ENCODE assay signal across 22 cellular contexts in the genomic region with DNA sequence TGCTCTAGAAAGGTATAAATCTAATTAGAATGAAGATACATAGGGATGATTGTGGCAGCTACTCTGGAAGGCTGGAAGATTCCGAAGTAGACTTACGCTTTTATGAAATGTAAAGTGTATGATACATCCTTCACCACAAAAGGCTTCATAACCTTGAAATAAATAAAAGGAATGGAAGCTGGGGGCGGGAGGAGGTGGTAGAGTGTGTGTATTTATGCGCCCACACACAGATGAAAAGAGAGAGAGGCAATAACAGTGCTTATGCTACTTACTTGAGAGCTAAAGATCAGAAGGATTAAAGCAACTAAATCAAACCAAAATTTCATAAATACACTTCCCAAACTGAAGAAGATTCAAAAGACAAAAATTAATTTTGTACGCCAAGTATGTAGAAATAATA. TPM values are rescaled to one million over a fixed set of nuclear protein-coding genes. Genes with fewer than 3 reads are reported as not detected.
DNase-seq lines count a peak whose midpoint lies in the region; ATAC-seq and TF ChIP-seq lines count a peak whose summit lies in the region.
"Had no signal": no experiment of that assay in that cellular context is flagged by ENCODE, and none has a peak within 500 bp of the region (broad histone marks: within the 10 kb centered on the region; RNA-seq: fewer than 3 reads in every experiment).

No MANE protein-coding gene starts in this region.

- no peaks in the 10 kb centered on the region for H3K27me3 Mint-ChIP-seq in activated naive CD4-positive, alpha-beta T cell treated with anti-CD3 and anti-CD28 coated beads, Interleukin-2, amount 50 U/mL, for 24 hours
- no peaks in the 10 kb centered on the region for H3K27me3 Mint-ChIP-seq in activated T-helper 2 cell treated with anti-CD3 and anti-CD28 coated beads, Interferon-gamma antibody, Interleukin-2, Interleukin-4, amounts not matched to agents 10 μg/mL and 5 μg/mL and 100 μg/mL, durations not matched to agents 14 hours and 24 hours and 36 hours (ENCODE audit: low read depth)
- no peaks in the 10 kb centered on the region for H3K27me3 Mint-ChIP-seq in nephron (ENCODE audit: low read depth)
- H3K27me3 Mint-ChIP-seq: CD8-positive, alpha-beta memory T cell had no signal

- ATAC-seq in activated naive CD4-positive, alpha-beta T cell treated with anti-CD3 and anti-CD28 coated beads, Interleukin-2, amount 50 U/mL, for 72 hours, result no peak
- ATAC-seq: GM12878, GM23338 had no signal

- H3K4me1 Mint-ChIP-seq in activated naive CD4-positive, alpha-beta T cell treated with anti-CD3 and anti-CD28 coated beads, Interleukin-2, amount 50 U/mL, for 24 hours, result peaks cover 18% of the 10 kb centered on the region
- H3K4me1 Mint-ChIP-seq in activated T-helper 2 cell treated with anti-CD3 and anti-CD28 coated beads, Interferon-gamma antibody, Interleukin-2, Interleukin-4, amounts not matched to agents 10 μg/mL and 5 μg/mL and 100 μg/mL, durations not matched to agents 14 hours and 24 hours and 36 hours (ENCODE audit: low read depth), result peaks cover 10% of the 10 kb centered on the region
- peaks cover 27% of the 10 kb centered on the region for H3K4me1 Mint-ChIP-seq in nephron

- no peaks in the 10 kb centered on the region for H3K4me1 ChIP-seq in HEK293 (ENCODE audit: control insufficient read depth, insufficient read depth, low read length)
- H3K4me1 ChIP-seq: Peyer's patch had no signal

- no peaks in the 10 kb centered on the region for H3K9me3 Mint-ChIP-seq in activated naive CD4-positive, alpha-beta T cell treated with anti-CD3 and anti-CD28 coated beads, Interleukin-2, amount 50 U/mL, for 24 hours
- H3K9me3 Mint-ChIP-seq in activated naive CD4-positive, alpha-beta T cell treated with anti-CD3 and anti-CD28 coated beads, Interleukin-2, amount 50 U/mL, for 72 hours, result no peaks in the 10 kb centered on the region
- H3K9me3 Mint-ChIP-seq in activated T-helper 2 cell treated with anti-CD3 and anti-CD28 coated beads, Interferon-gamma antibody, Interleukin-2, Interleukin-4, amounts not matched to agents 10 μg/mL and 5 μg/mL and 100 μg/mL, durations not matched to agents 14 hours and 24 hours and 36 hours, result no peaks in the 10 kb centered on the region
- no peaks in the 10 kb centered on the region for H3K9me3 Mint-ChIP-seq in nephron
- H3K9me3 Mint-ChIP-seq: CD8-positive, alpha-beta memory T cell; GM23338 had no signal

- CTCF ChIA-PET in HEK293 (lab: Yijun Ruan, JAX), result interaction anchor here (0.6 to 1.8 kb wide), 4 partner anchors 21 to 75 kb away, joined by 3 to 6 read pairs (median 3); partner anchors contain the start of genes COPZ1 and HNRNPA1

- peaks cover 55 to 72% of the 10 kb centered on the region in 2 experiments for H3K36me3 ChIP-seq in HEK293 (ENCODE audit: control insufficient read depth in 2 of 2, insufficient read depth in 1 of 2, low read length in 2 of 2)

- no peak for DNase-seq in activated naive CD4-positive, alpha-beta T cell treated with anti-CD3 and anti-CD28 coated beads, Interleukin-2, amount 50 U/mL, for 72 hours (ENCODE audit: low spot score in 2 of 2)
- DNase-seq in activated T-helper 2 cell treated with anti-CD3 and anti-CD28 coated beads, Interferon-gamma antibody, Interleukin-2, Interleukin-4, amounts not matched to agents 10 μg/mL and 5 μg/mL and 100 μg/mL, durations not matched to agents 14 hours and 24 hours and 36 hours (ENCODE audit: low spot score), result no peak
- DNase-seq in GM13977 (ENCODE audit: low spot score) (no peak), NCI-H1105 treated with DMSO at 0.1 percent for 48 hours (lab: John Stamatoyannopoulos, UW) (no peak), germinal center (ENCODE audit: low spot score) (no peak)
- DNase-seq: CD8-positive, alpha-beta memory T cell; DMS53; EL; HCEC 1CT; KBM-7; NCI-H1694 treated with DMSO at 0.1 percent for 48 hours; NCI-H2107; NCI-H510A; NCI-H748 treated with DMSO at 0.1 percent for 48 hours; NK-92 treated with Interleukin-12 subunit alpha and Interleukin-12 subunit beta, amount 100 ng/mL, for 24 hours; Peyer's patch had no signal

- peak overlapping the region; percentile 46 for H3K27ac Mint-ChIP-seq in activated naive CD4-positive, alpha-beta T cell treated with anti-CD3 and anti-CD28 coated beads, Interleukin-2, amount 50 U/mL, for 24 hours
- H3K27ac Mint-ChIP-seq in activated naive CD4-positive, alpha-beta T cell treated with anti-CD3 and anti-CD28 coated beads, Interleukin-2, amount 50 U/mL, for 72 hours, result peak overlapping the region in 1 of 2 donors; percentile 31
- H3K27ac Mint-ChIP-seq in activated T-helper 2 cell treated with anti-CD3 and anti-CD28 coated beads, Interferon-gamma antibody, Interleukin-2, Interleukin-4, amounts not matched to agents 10 μg/mL and 5 μg/mL and 100 μg/mL, durations not matched to agents 14 hours and 24 hours and 36 hours, result peak overlapping the region; percentile 63
- H3K27ac Mint-ChIP-seq in nephron, result peak overlapping the region; percentile 85 to 94 (median 87)
- H3K27ac Mint-ChIP-seq: CD8-positive, alpha-beta memory T cell; GM23338 had no signal

- no peak overlapping the region for H3K4me3 ChIP-seq in HEK293 (ENCODE audit: low read depth, low read length)
- H3K4me3 ChIP-seq: BLaER1 treated with 17β-estradiol and CSF1 and Interleukin-3, amounts not matched to agents 10 nM and 100 nM; GM12878; GM23338; Peyer's patch had no signal

- H3K4me3 Mint-ChIP-seq in activated naive CD4-positive, alpha-beta T cell treated with anti-CD3 and anti-CD28 coated beads, Interleukin-2, amount 50 U/mL, for 24 hours, result no peak overlapping the region
- no peak overlapping the region for H3K4me3 Mint-ChIP-seq in activated T-helper 2 cell treated with anti-CD3 and anti-CD28 coated beads, Interferon-gamma antibody, Interleukin-2, Interleukin-4, amounts not matched to agents 10 μg/mL and 5 μg/mL and 100 μg/mL, durations not matched to agents 14 hours and 24 hours and 36 hours (ENCODE audit: low read depth)
- H3K4me3 Mint-ChIP-seq in nephron, result peak overlapping the region in 1 of 3 experiments; percentile 15
- H3K4me3 Mint-ChIP-seq: CD8-positive, alpha-beta memory T cell; GM23338 had no signal

- no peak for TF ChIP-seq CTCF in HEK293 (tag by site-specific recombination; IDR thresholded peaks at IDR 0.05)
- no peak for TF ChIP-seq CTCF in nephron (IDR thresholded peaks at IDR 0.05; ENCODE audit: unreplicated experiment in 3 of 3)
- TF ChIP-seq CTCF in GM13977 (IDR thresholded peaks at IDR 0.05; ENCODE audit: extremely low read depth, insufficient read depth, missing control alignments), result no peak

- no peak overlapping the region for H3K27ac ChIP-seq in HEK293 (ENCODE audit: extremely low read depth, low read depth, low read length)
- H3K27ac ChIP-seq: BLaER1 treated with 17β-estradiol and CSF1 and Interleukin-3, amounts not matched to agents 10 nM and 100 nM; Peyer's patch had no signal

- peaks cover 19% of the 10 kb centered on the region for H3K36me3 Mint-ChIP-seq in activated naive CD4-positive, alpha-beta T cell treated with anti-CD3 and anti-CD28 coated beads, Interleukin-2, amount 50 U/mL, for 24 hours
- H3K36me3 Mint-ChIP-seq in activated naive CD4-positive, alpha-beta T cell treated with anti-CD3 and anti-CD28 coated beads, Interleukin-2, amount 50 U/mL, for 72 hours, result peaks cover 6 to 28% of the 10 kb centered on the region in 2 donors
- peaks cover 58% of the 10 kb centered on the region for H3K36me3 Mint-ChIP-seq in activated T-helper 2 cell treated with anti-CD3 and anti-CD28 coated beads, Interferon-gamma antibody, Interleukin-2, Interleukin-4, amounts not matched to agents 10 μg/mL and 5 μg/mL and 100 μg/mL, durations not matched to agents 14 hours and 24 hours and 36 hours (ENCODE audit: low read depth)
- peaks cover 66% of the 10 kb centered on the region for H3K36me3 Mint-ChIP-seq in nephron (ENCODE audit: low read depth)

- POLR2A ChIA-PET in HEK293 (lab: Yijun Ruan, JAX), result interaction anchor here (1.0 kb wide), 1 partner anchor 31 kb away, joined by 3 read pairs; the partner anchor contains the start of genes CBX5 and HNRNPA1

- no peaks in the 10 kb centered on the region for H3K9me3 ChIP-seq in HEK293 (ENCODE audit: control insufficient read depth, insufficient read depth, low read depth, low read length)
- H3K9me3 ChIP-seq: BLaER1 treated with 17β-estradiol and CSF1 and Interleukin-3, amounts not matched to agents 10 nM and 100 nM; Peyer's patch had no signal

- in situ Hi-C loops in GM13977 (cut with MboI; ENCODE audit: low pct_unique_long_range_greater_than_20kb, low sequenced_read_pairs, unreplicated experiment), result no loop called here

- intact Hi-C loops in activated T-helper 2 cell treated with anti-CD3 and anti-CD28 coated beads, Interferon-gamma antibody, Interleukin-2, Interleukin-4, amounts not matched to agents 10 μg/mL and 5 μg/mL and 100 μg/mL, durations not matched to agents 14 hours and 24 hours and 36 hours (cut with micrococcal nuclease), result no loop called here

TF ChIP-seq in HEK293, 187 proteins besides CTCF, POLR2A, EP300 and RAD21:
- no peak for TF ChIP-seq ZNF747 (tag by site-specific recombination; IDR thresholded peaks at IDR 0.05)
- TF ChIP-seq ZNF10 (tag by site-specific recombination; IDR thresholded peaks at IDR 0.05), result no peak
- peak; percentile 79 for TF ChIP-seq EGR2 (tag by site-specific recombination; IDR thresholded peaks at IDR 0.05; ENCODE audit: low read depth)
- peak; percentile 79 for TF ChIP-seq ZFHX2 (tag by site-specific recombination; conservative IDR thresholded peaks at IDR 0.05)

RNA-seq across cellular contexts. Expression of gene CBX5, which starts 30.4 kb away (rescaled TPM):
- 100 to 1,000 TPM; 115 to 169 TPM for total RNA-seq in activated naive CD4-positive, alpha-beta T cell treated with anti-CD3 and anti-CD28 coated beads, Interleukin-2, amount 50 U/mL, for 72 hours
- total RNA-seq in activated T-helper 2 cell treated with anti-CD3 and anti-CD28 coated beads, Interferon-gamma antibody, Interleukin-2, Interleukin-4, amounts not matched to agents 10 μg/mL and 5 μg/mL and 100 μg/mL, durations not matched to agents 14 hours and 24 hours and 36 hours, result 98.1 and 100 TPM in 2 replicates

RNA-seq across cellular contexts. Expression of gene HNRNPA1, which starts 31.0 kb away (rescaled TPM):
- 1,000 to 10,000 TPM; 1,446 to 2,174 TPM for total RNA-seq in activated naive CD4-positive, alpha-beta T cell treated with anti-CD3 and anti-CD28 coated beads, Interleukin-2, amount 50 U/mL, for 72 hours
- 1,977 and 2,036 TPM in 2 replicates for total RNA-seq in activated T-helper 2 cell treated with anti-CD3 and anti-CD28 coated beads, Interferon-gamma antibody, Interleukin-2, Interleukin-4, amounts not matched to agents 10 μg/mL and 5 μg/mL and 100 μg/mL, durations not matched to agents 14 hours and 24 hours and 36 hours

RNA-seq across cellular contexts. Expression of gene NFE2, which starts 51.3 kb away (rescaled TPM):
- under 1 TPM in 1 of 2 donors, not detected in 1; 0.20 TPM for total RNA-seq in activated naive CD4-positive, alpha-beta T cell treated with anti-CD3 and anti-CD28 coated beads, Interleukin-2, amount 50 U/mL, for 72 hours
- not detected in 2 replicates for total RNA-seq in activated T-helper 2 cell treated with anti-CD3 and anti-CD28 coated beads, Interferon-gamma antibody, Interleukin-2, Interleukin-4, amounts not matched to agents 10 μg/mL and 5 μg/mL and 100 μg/mL, durations not matched to agents 14 hours and 24 hours and 36 hours
- total RNA-seq: CD8-positive, alpha-beta memory T cell; Peyer's patch had no signal
